In the genomic region with DNA sequence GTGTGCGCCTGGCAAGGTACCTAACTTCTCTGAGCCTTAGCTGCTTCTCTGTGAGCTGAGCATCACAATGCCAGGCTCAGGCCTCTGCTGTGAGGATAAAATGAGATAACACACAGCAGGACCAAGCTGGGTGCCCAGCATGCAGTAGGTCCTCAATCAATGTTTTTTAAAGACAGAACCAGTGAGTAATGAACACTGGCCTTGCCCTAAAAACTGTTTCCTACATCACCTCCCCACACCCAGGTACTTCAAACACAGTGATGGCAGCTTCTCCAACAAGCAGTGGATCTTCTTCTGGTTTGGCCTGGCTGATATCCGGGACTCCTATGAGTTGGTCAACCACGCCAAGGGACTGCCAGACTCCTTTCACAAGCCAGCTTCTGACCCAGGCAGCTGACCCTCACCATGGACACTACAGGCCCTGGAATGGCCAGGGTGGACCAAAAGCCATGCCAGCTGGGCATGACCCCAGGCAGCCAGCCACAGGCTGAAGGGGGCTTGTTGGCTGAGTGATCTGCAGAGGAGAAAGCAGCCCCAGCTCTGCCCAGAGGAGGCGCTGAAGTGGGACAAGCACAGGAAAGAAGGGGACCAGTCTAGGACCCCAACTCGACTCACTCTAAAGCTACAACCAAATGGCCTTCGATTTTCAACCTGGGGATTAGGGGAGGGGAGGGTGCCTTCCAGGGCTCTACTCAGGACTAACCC, we compare ENCODE assay signal across 1 cellular context.
TF ChIP-seq lines count a peak whose summit lies in the region.

No MANE protein-coding gene starts in this region.

TF ChIP-seq in HCT116, 20 proteins besides CTCF, POLR2A, EP300 and RAD21:
- TF ChIP-seq FOSL1 (IDR thresholded peaks at IDR 0.05; ENCODE audit: low read depth) (no peak), EZH2phosphoT487 (IDR thresholded peaks at IDR 0.05; ENCODE audit: borderline replicate concordance) (no peak), SIN3A (IDR thresholded peaks at IDR 0.05; ENCODE audit: low read depth) (no peak), EGR1 (IDR thresholded peaks at IDR 0.05; ENCODE audit: low read depth) (no peak), ZFX (IDR thresholded peaks at IDR 0.05) (no peak), SP1 (IDR thresholded peaks at IDR 0.05; ENCODE audit: low read depth) (no peak)
- TF ChIP-seq, protein P1, sequence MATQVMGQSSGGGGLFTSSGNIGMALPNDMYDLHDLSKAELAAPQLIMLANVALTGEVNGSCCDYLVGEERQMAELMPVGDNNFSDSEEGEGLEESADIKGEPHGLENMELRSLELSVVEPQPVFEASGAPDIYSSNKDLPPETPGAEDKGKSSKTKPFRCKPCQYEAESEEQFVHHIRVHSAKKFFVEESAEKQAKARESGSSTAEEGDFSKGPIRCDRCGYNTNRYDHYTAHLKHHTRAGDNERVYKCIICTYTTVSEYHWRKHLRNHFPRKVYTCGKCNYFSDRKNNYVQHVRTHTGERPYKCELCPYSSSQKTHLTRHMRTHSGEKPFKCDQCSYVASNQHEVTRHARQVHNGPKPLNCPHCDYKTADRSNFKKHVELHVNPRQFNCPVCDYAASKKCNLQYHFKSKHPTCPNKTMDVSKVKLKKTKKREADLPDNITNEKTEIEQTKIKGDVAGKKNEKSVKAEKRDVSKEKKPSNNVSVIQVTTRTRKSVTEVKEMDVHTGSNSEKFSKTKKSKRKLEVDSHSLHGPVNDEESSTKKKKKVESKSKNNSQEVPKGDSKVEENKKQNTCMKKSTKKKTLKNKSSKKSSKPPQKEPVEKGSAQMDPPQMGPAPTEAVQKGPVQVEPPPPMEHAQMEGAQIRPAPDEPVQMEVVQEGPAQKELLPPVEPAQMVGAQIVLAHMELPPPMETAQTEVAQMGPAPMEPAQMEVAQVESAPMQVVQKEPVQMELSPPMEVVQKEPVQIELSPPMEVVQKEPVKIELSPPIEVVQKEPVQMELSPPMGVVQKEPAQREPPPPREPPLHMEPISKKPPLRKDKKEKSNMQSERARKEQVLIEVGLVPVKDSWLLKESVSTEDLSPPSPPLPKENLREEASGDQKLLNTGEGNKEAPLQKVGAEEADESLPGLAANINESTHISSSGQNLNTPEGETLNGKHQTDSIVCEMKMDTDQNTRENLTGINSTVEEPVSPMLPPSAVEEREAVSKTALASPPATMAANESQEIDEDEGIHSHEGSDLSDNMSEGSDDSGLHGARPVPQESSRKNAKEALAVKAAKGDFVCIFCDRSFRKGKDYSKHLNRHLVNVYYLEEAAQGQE (IDR thresholded peaks at IDR 0.05; ENCODE audit: low read depth), result no peak
